8 cellular contexts compared by ENCODE assay signal in the genomic region with DNA sequence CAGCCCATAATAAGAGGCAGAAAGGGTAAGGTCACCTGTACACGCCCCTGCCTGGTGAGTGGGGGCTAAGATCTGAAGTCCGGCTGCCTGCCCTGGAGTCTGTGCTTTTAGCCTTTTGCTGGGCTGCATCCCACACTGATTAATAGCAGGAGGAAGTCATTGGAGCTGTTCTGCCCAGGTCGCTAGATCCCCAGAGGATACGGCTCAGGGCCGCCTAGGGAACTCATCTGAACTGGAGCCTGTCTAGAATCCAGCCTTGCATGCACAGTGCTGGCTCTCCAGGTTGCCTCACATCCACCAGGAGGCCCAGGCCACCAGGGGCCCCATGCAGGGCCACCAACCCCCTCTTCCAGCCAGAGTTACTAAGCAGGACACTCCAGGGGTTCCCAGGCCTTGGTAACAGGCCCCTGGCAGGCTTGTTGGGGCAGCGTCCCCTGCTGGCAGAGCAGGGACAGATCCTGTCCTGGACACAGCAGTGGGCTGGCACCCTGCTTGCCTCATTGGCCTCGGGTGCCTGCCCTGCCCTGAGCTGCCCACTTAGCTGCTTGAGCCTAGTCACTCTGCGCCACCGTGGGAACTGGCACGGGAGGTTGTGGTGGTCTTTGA. TPM values are rescaled to one million over a fixed set of nuclear protein-coding genes. Genes with fewer than 3 reads are reported as not detected.
A peak's percentile ranks its signal among the peaks of the same experiment; 100 is the strongest.
DNase-seq lines count a peak whose midpoint lies in the region; ATAC-seq, FAIRE-seq and TF ChIP-seq lines count a peak whose summit lies in the region.

No MANE protein-coding gene starts in this region.

- no peaks in the 10 kb centered on the region for H3K36me3 ChIP-seq in MG63
- H3K36me3 ChIP-seq in small intestine (ENCODE audit: control insufficient read depth in 2 of 2, insufficient read depth in 2 of 2, low read length in 2 of 2), result no peaks in the 10 kb centered on the region

- no peaks in the 10 kb centered on the region for H3K27me3 Mint-ChIP-seq in activated naive CD4-positive, alpha-beta T cell treated with anti-CD3 and anti-CD28 coated beads, Interleukin-2, amount 10 ng/mL, durations not matched to agents 7 days and 5 days

- CTCF ChIA-PET in activated naive CD4-positive, alpha-beta T cell treated with anti-CD3 and anti-CD28 coated beads, Interleukin-2, amount 10 ng/mL, durations not matched to agents 7 days and 5 days (lab: Charles Lee), result interaction anchor here (1.7 kb wide), 1 partner anchor 104 kb away, joined by 6 read pairs; no protein-coding TSS in a partner anchor

- H3K9me3 ChIP-seq in MG63, result no peaks in the 10 kb centered on the region
- H3K9me3 ChIP-seq in small intestine (ENCODE audit: control insufficient read depth, low read depth), result no peaks in the 10 kb centered on the region

- H3K4me1 Mint-ChIP-seq in activated naive CD4-positive, alpha-beta T cell treated with anti-CD3 and anti-CD28 coated beads, Interleukin-2, amount 10 ng/mL, durations not matched to agents 7 days and 5 days, result peaks cover 3% of the 10 kb centered on the region
- no peaks in the 10 kb centered on the region for H3K4me1 Mint-ChIP-seq in stimulated activated effector memory CD8-positive, alpha-beta T cell treated with anti-CD3 and anti-CD28 coated beads, Interleukin-12 subunit alpha, Interleukin-12 subunit beta, amount 100 ng/mL, for 72 hours

- no peak for TF ChIP-seq POLR2A in GM12892 (IDR thresholded peaks at IDR 0.05; ENCODE audit: low read depth, low read length)

- no peak overlapping the region for H3K27ac ChIP-seq in small intestine (ENCODE audit: low read depth in 1 of 2, low read length in 1 of 2)

- FAIRE-seq in GM12892 (lab: Jason Lieb, UNC) (no peak), small intestine (lab: Jason Lieb, UNC) (no peak)

- peak; percentile 46 for TF ChIP-seq CTCF in epithelial cell of esophagus (IDR thresholded peaks at IDR 0.05; ENCODE audit: insufficient read depth, low read depth, low read length, missing control alignments)

- no peaks in the 10 kb centered on the region for H3K36me3 Mint-ChIP-seq in activated naive CD4-positive, alpha-beta T cell treated with anti-CD3 and anti-CD28 coated beads, Interleukin-2, amount 10 ng/mL, durations not matched to agents 7 days and 5 days
- H3K36me3 Mint-ChIP-seq in stimulated activated effector memory CD8-positive, alpha-beta T cell treated with anti-CD3 and anti-CD28 coated beads, Interleukin-12 subunit alpha, Interleukin-12 subunit beta, amount 100 ng/mL, for 72 hours, result no peaks in the 10 kb centered on the region

- peak; percentile 36 for ATAC-seq in stimulated activated effector memory CD8-positive, alpha-beta T cell treated with anti-CD3 and anti-CD28 coated beads, Interleukin-12 subunit alpha, Interleukin-12 subunit beta, amount 100 ng/mL, for 72 hours

- H3K4me3 Mint-ChIP-seq in activated naive CD4-positive, alpha-beta T cell treated with anti-CD3 and anti-CD28 coated beads, Interleukin-2, amount 10 ng/mL, durations not matched to agents 7 days and 5 days, result no peak overlapping the region
- H3K4me3 Mint-ChIP-seq in stimulated activated effector memory CD8-positive, alpha-beta T cell treated with anti-CD3 and anti-CD28 coated beads, Interleukin-12 subunit alpha, Interleukin-12 subunit beta, amount 100 ng/mL, for 72 hours, result no peak overlapping the region

- H3K4me3 ChIP-seq in MG63 (no peak overlapping the region), epithelial cell of esophagus (ENCODE audit: low read length) (no peak overlapping the region), small intestine (ENCODE audit: low read depth in 1 of 2, low read length in 2 of 2) (no peak overlapping the region)

- whole genome bisulfite sequencing in small intestine, 3 donors, result 59 to 77% (median 73%) methylated on average over 10 of the region's 10 CpGs

- H3K9me3 Mint-ChIP-seq in activated naive CD4-positive, alpha-beta T cell treated with anti-CD3 and anti-CD28 coated beads, Interleukin-2, amount 10 ng/mL, durations not matched to agents 7 days and 5 days, result no peaks in the 10 kb centered on the region
- no peaks in the 10 kb centered on the region for H3K9me3 Mint-ChIP-seq in stimulated activated effector memory CD8-positive, alpha-beta T cell treated with anti-CD3 and anti-CD28 coated beads, Interleukin-12 subunit alpha, Interleukin-12 subunit beta, amount 100 ng/mL, for 72 hours

- no peak overlapping the region for H3K27ac Mint-ChIP-seq in activated naive CD4-positive, alpha-beta T cell treated with anti-CD3 and anti-CD28 coated beads, Interleukin-2, amount 10 ng/mL, durations not matched to agents 7 days and 5 days
- no peak overlapping the region for H3K27ac Mint-ChIP-seq in stimulated activated effector memory CD8-positive, alpha-beta T cell treated with anti-CD3 and anti-CD28 coated beads, Interleukin-12 subunit alpha, Interleukin-12 subunit beta, amount 100 ng/mL, for 72 hours

- peak; percentile 34 for DNase-seq in activated naive CD4-positive, alpha-beta T cell treated with anti-CD3 and anti-CD28 coated beads, Interleukin-2, amount 10 ng/mL, durations not matched to agents 7 days and 5 days
- no peak for DNase-seq in activated naive CD4-positive, alpha-beta T cell (lab: John Stamatoyannopoulos, UW)
- DNase-seq in MG63, result peak; percentile 11
- peak; percentile 17 for DNase-seq in epithelial cell of esophagus (ENCODE audit: low read depth)
- DNase-seq in stimulated activated effector memory CD8-positive, alpha-beta T cell treated with anti-CD3 and anti-CD28 coated beads, Interleukin-12 subunit alpha, Interleukin-12 subunit beta, amount 100 ng/mL, for 72 hours (ENCODE audit: low spot score in 2 of 2), result peak in 1 of 2 donors; percentile 54
- DNase-seq in GM12892 (ENCODE audit: insufficient read length), result no peak
- DNase-seq in NCI-H2081 treated with DMSO at 0.1 percent for 48 hours (lab: John Stamatoyannopoulos, UW), result no peak
- no peak for DNase-seq in small intestine

- H3K4me1 ChIP-seq in small intestine (ENCODE audit: control insufficient read depth in 2 of 2, insufficient read depth in 1 of 2, low read depth in 1 of 2, low read length in 1 of 2), result no peaks in the 10 kb centered on the region

- H3K27me3 ChIP-seq in MG63 (no peaks in the 10 kb centered on the region), small intestine (ENCODE audit: control insufficient read depth in 2 of 2, insufficient read depth in 2 of 2, low read length in 2 of 2) (no peaks in the 10 kb centered on the region)

RNA-seq across cellular contexts. Expression of a gene that starts 35.3 kb away (rescaled TPM):
- not detected in 2 replicates for total RNA-seq in MG63 (2014; rRNA removed; shearing (Covaris generic); ENCODE audit: low replicate concordance)
- polyA plus RNA-seq in GM12892 (2012; ENCODE audit: missing spikeins), result not detected
- under 1 TPM in 2 of 3 donors, not detected in 1; 0.01 to 0.22 TPM for polyA plus RNA-seq in small intestine

Comparison
In these comparisons a context has a peak if more than half of its experiments do, and no peak if none do; other contexts are left out.
1. DNase-seq: peak in activated naive CD4-positive, alpha-beta T cell treated with anti-CD3 and anti-CD28 coated beads, Interleukin-2, amount 10 ng/mL, durations not matched to agents 7 days and 5 days (single experiment), MG63 (single experiment) and epithelial cell of esophagus (single experiment); none in activated naive CD4-positive, alpha-beta T cell (0 of 4), GM12892 (single experiment), NCI-H2081 treated with DMSO at 0.1 percent for 48 hours (single experiment) and small intestine (single experiment).